In the genomic region with DNA sequence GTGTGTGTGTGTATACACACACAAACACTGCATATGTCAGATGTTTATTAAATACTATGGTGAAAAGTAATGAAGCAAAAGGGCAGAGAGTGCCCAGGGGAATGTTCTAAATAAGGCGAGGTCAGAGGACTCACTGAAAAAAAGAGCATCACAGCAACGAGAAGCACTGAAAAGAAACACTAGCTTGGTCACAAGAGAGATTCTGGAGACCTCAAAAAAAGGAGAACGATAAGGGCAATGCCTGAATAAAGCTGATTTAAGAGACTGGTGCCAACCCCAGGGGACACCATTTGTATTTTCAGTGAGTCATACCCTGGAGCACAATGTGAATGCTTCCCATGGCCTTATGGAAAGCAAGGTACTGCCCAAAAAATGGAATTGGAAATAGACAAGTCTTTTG, we compare ENCODE assay signal across 16 cellular contexts. TPM values are rescaled to one million over a fixed set of nuclear protein-coding genes. Genes with fewer than 3 reads are reported as not detected.
DNase-seq lines count a peak whose midpoint lies in the region; ATAC-seq and TF ChIP-seq lines count a peak whose summit lies in the region.
"Had no signal": no experiment of that assay in that cellular context is flagged by ENCODE, and none has a peak within 500 bp of the region (broad histone marks: within the 10 kb centered on the region; RNA-seq: fewer than 3 reads in every experiment).

No MANE protein-coding gene starts in this region.

- DNase-seq in Right ventricle myocardium inferior (ENCODE audit: missing footprints) (no peak), cardiac septum (ENCODE audit: low spot score) (no peak), fibroblast of the aortic adventitia (ENCODE audit: low read depth) (peak; percentile 74), NCI-H128 (lab: John Stamatoyannopoulos, UW; ENCODE audit: unreplicated experiment) (no peak), NOMO-1 treated with DMSO at 0.1 percent for 48 hours (lab: John Stamatoyannopoulos, UW; ENCODE audit: unreplicated experiment) (no peak)
- DNase-seq in activated CD4-positive, alpha-beta T cell treated with anti-CD3 and anti-CD28 coated beads for 48 hours: no peak
- DNase-seq: activated CD8-positive, alpha-beta memory T cell treated with anti-CD3 and anti-CD28 coated beads, Interleukin-2, amount 50 U/mL, for 48 hours; activated naive CD4-positive, alpha-beta T cell treated with anti-CD3 and anti-CD28 coated beads, Interleukin-2, amount 50 U/mL, for 16 hours; CD8-positive, alpha-beta T cell; MG63; posterior cingulate gyrus; T-helper 17 cell had no signal

- H3K9me3 ChIP-seq in neutrophil: no peaks in the 10 kb centered on the region
- H3K9me3 ChIP-seq: A549, MG63 had no signal

- intact Hi-C loops in Right ventricle myocardium inferior (cut with DNase I) (no loop called here), cardiac septum (cut with DNase I) (no loop called here)

- peak overlapping the region; percentile 69 for H3K27ac ChIP-seq in neutrophil
- H3K27ac ChIP-seq: A549 had no signal

- H3K27me3 ChIP-seq in neutrophil: no peaks in the 10 kb centered on the region
- H3K27me3 ChIP-seq: MG63 had no signal

- peaks cover 97% of the 10 kb centered on the region for H3K36me3 ChIP-seq in neutrophil
- H3K36me3 ChIP-seq: MG63 had no signal

- H3K4me3 ChIP-seq in fibroblast of the aortic adventitia (ENCODE audit: low read depth, low read length) (no peak overlapping the region), neutrophil (ENCODE audit: low read depth in 1 of 2, low read length in 1 of 2) (no peak overlapping the region)
- H3K4me3 ChIP-seq: A549, MG63 had no signal

- peaks cover 37 to 40% of the 10 kb centered on the region in 2 experiments for H3K4me1 ChIP-seq in neutrophil (ENCODE audit: control insufficient read depth in 1 of 2, insufficient read depth in 1 of 2, low read depth in 1 of 2, low read length in 1 of 2)

- ATAC-seq in Right ventricle myocardium inferior: peak; percentile 40
- no peak for ATAC-seq in GM21786 (IDR thresholded peaks at IDR 0.05; ENCODE audit: unreplicated experiment)
- ATAC-seq: A549; activated CD4-positive, CD25-positive, alpha-beta regulatory T cell treated with anti-CD3 and anti-CD28 coated beads, Interleukin-2, amount 50 U/mL, for 24 hours; CD8-positive, alpha-beta T cell; T-helper 17 cell had no signal

- TF ChIP-seq CTCF in fibroblast of the aortic adventitia (IDR thresholded peaks at IDR 0.05; ENCODE audit: insufficient read depth, low read length) (no peak), neutrophil (IDR thresholded peaks at IDR 0.05) (no peak)

RNA-seq across cellular contexts. Expression of a gene that starts 14.5 kb away (rescaled TPM):
- total RNA-seq in Right ventricle myocardium inferior: 51.0 TPM
- total RNA-seq in cardiac septum: 30.3 TPM
- total RNA-seq in fibroblast of the aortic adventitia (ENCODE audit: low replicate concordance): 19.7 and 306 TPM in 2 replicates
